Comparison of ENCODE assay signal across 1 cellular context in genomic region chr1:93846151-93846928, GRCh38.
TF ChIP-seq lines count a peak whose summit lies in the region.

No MANE protein-coding gene starts in this region.

TF ChIP-seq in HepG2, 621 proteins besides CTCF, POLR2A, EP300 and RAD21 (continued from another document):
- TF ChIP-seq IKZF4 (CRISPR knock-in tag; IDR thresholded peaks at IDR 0.05; ENCODE audit: borderline replicate concordance, low read depth, not compliant biosample characterization) = no peak
- TF ChIP-seq KLF12 (CRISPR knock-in tag; IDR thresholded peaks at IDR 0.05; ENCODE audit: borderline replicate concordance) = peak; percentile 40; the same call in 1 of the 2 replicates
- 0 out of 2 replicates have a peak, but pooled peaks have one; percentile 19 for TF ChIP-seq ZNF607 (CRISPR knock-in tag; IDR thresholded peaks at IDR 0.05; ENCODE audit: borderline replicate concordance)
- peak; percentile 31; the same call in 1 of the 2 replicates for TF ChIP-seq NFYB (CRISPR knock-in tag; IDR thresholded peaks at IDR 0.05)
- 0 out of 2 replicates have a peak, but pooled peaks have one; percentile 45 for TF ChIP-seq GZF1 (CRISPR knock-in tag; IDR thresholded peaks at IDR 0.05)
- peak; percentile 37; the same call in 1 of the 2 replicates for TF ChIP-seq ZBTB20 (CRISPR knock-in tag; IDR thresholded peaks at IDR 0.05; ENCODE audit: borderline replicate concordance, low read depth)
- TF ChIP-seq ZNF264 (CRISPR knock-in tag; IDR thresholded peaks at IDR 0.05) = peak; percentile 71
- 0 out of 2 replicates have a peak, but pooled peaks have one; percentile 61 for TF ChIP-seq ZNF790 (CRISPR knock-in tag; IDR thresholded peaks at IDR 0.05; ENCODE audit: borderline replicate concordance)
- no peak for TF ChIP-seq ZNF777 (CRISPR knock-in tag; IDR thresholded peaks at IDR 0.05)
- TF ChIP-seq ZNF296 (CRISPR knock-in tag; conservative IDR thresholded peaks at IDR 0.05) = no peak
- peak; percentile 72 for TF ChIP-seq E2F1 (CRISPR knock-in tag; IDR thresholded peaks at IDR 0.05)
- TF ChIP-seq FOXJ3 (CRISPR knock-in tag; IDR thresholded peaks at IDR 0.05; ENCODE audit: borderline replicate concordance) = peak; percentile 22; the same call in 1 of the 2 replicates
- peak; percentile 85 for TF ChIP-seq POLR2G (IDR thresholded peaks at IDR 0.05; ENCODE audit: low read depth, low read length)
- no peak for TF ChIP-seq ZBTB40 (IDR thresholded peaks at IDR 0.05)
- no peak; the same call in 1 of the 2 replicates for TF ChIP-seq ZBTB40 (CRISPR knock-in tag; IDR thresholded peaks at IDR 0.05)
- 0 out of 2 replicates have a peak, but pooled peaks have one; percentile 48 for TF ChIP-seq ZNF160 (CRISPR knock-in tag; IDR thresholded peaks at IDR 0.05)
- peak; percentile 54 for TF ChIP-seq SAP130 (CRISPR knock-in tag; IDR thresholded peaks at IDR 0.05; ENCODE audit: low read depth)
- peak; percentile 81 for TF ChIP-seq NKX3-1 (CRISPR knock-in tag; IDR thresholded peaks at IDR 0.05)
- no peak for TF ChIP-seq SP140L (CRISPR knock-in tag; IDR thresholded peaks at IDR 0.05; ENCODE audit: borderline replicate concordance)
- peak; percentile 58; the same call in 1 of the 2 replicates for TF ChIP-seq HOXA3 (CRISPR knock-in tag; IDR thresholded peaks at IDR 0.05)
- TF ChIP-seq ZMYM4 (CRISPR knock-in tag; IDR thresholded peaks at IDR 0.05) = 0 out of 2 replicates have a peak, but pooled peaks have one; percentile 26
- 0 out of 2 replicates have a peak, but pooled peaks have one; percentile 81 for TF ChIP-seq PBX3 (CRISPR knock-in tag; IDR thresholded peaks at IDR 0.05; ENCODE audit: borderline replicate concordance)
- no peak for TF ChIP-seq ZNF781 (CRISPR knock-in tag; IDR thresholded peaks at IDR 0.05; ENCODE audit: borderline replicate concordance, not compliant biosample characterization)
- peak; percentile 80 for TF ChIP-seq KDM4B (CRISPR knock-in tag; IDR thresholded peaks at IDR 0.05)
- peak; percentile 74; the same call in 1 of the 2 replicates for TF ChIP-seq ZNF430 (CRISPR knock-in tag; IDR thresholded peaks at IDR 0.05)
- TF ChIP-seq STAT5B (CRISPR knock-in tag; IDR thresholded peaks at IDR 0.05) = no peak
- TF ChIP-seq ZFP36L1 (CRISPR knock-in tag; IDR thresholded peaks at IDR 0.05) = peak; percentile 65; the same call in 1 of the 2 replicates
- TF ChIP-seq ZNF543 (CRISPR knock-in tag; IDR thresholded peaks at IDR 0.05) = peak; percentile 40; the same call in 1 of the 2 replicates
- TF ChIP-seq ZFP62 (CRISPR knock-in tag; IDR thresholded peaks at IDR 0.05) = 0 out of 2 replicates have a peak, but pooled peaks have one; percentile 55
- no peak for TF ChIP-seq ZNF577 (CRISPR knock-in tag; IDR thresholded peaks at IDR 0.05; ENCODE audit: borderline replicate concordance, low read depth)
- peak; percentile 60; the same call in 1 of the 2 replicates for TF ChIP-seq ZNF768 (CRISPR knock-in tag; IDR thresholded peaks at IDR 0.05)
- no peak for TF ChIP-seq ADNP (CRISPR knock-in tag; IDR thresholded peaks at IDR 0.05)
- TF ChIP-seq HMGXB4 (CRISPR knock-in tag; IDR thresholded peaks at IDR 0.05; ENCODE audit: borderline replicate concordance in 1 of 2, low read depth in 1 of 2) = peak; percentile 84 to 93; a peak in 3 of 4 replicates
- TF ChIP-seq ZNF350 (CRISPR knock-in tag; IDR thresholded peaks at IDR 0.05; ENCODE audit: borderline replicate concordance, low read depth) = peak; percentile 71; the same call in 1 of the 2 replicates
- no peak for TF ChIP-seq ZNF143 (CRISPR knock-in tag; IDR thresholded peaks at IDR 0.05)
- TF ChIP-seq GABPB1 (CRISPR knock-in tag; IDR thresholded peaks at IDR 0.05) = peak; percentile 58; the same call in 1 of the 2 replicates
- TF ChIP-seq PHF5A (CRISPR knock-in tag; IDR thresholded peaks at IDR 0.05; ENCODE audit: low read depth, unreplicated experiment) = no peak
- TF ChIP-seq TEAD3 (CRISPR knock-in tag; optimal IDR thresholded peaks at IDR 0.05; ENCODE audit: borderline replicate concordance) = no peak
- TF ChIP-seq KAT8 (CRISPR knock-in tag; IDR thresholded peaks at IDR 0.05) = peak; percentile 57
- peak; percentile 60; the same call in 1 of the 2 replicates for TF ChIP-seq NFAT5 (CRISPR knock-in tag; IDR thresholded peaks at IDR 0.05)
- no peak for TF ChIP-seq RNF219 (CRISPR knock-in tag; IDR thresholded peaks at IDR 0.05)
- TF ChIP-seq ZNF616 (CRISPR knock-in tag; IDR thresholded peaks at IDR 0.05; ENCODE audit: low read depth) = 0 out of 2 replicates have a peak, but pooled peaks have one; percentile 24
